In genomic region chr1:24986372-24986979, GRCh38 we compare ENCODE assay signal across 20 cellular contexts. TPM values are rescaled to one million over a fixed set of nuclear protein-coding genes. Genes with fewer than 3 reads are reported as not detected.
A peak's percentile ranks its signal among the peaks of the same experiment; 100 is the strongest.
DNase-seq lines count a peak whose midpoint lies in the region; ATAC-seq and TF ChIP-seq lines count a peak whose summit lies in the region.
"Had no signal": no experiment of that assay in that cellular context is flagged by ENCODE, and none has a peak within 500 bp of the region (broad histone marks: within the 10 kb centered on the region; RNA-seq: fewer than 3 reads in every experiment).

No MANE protein-coding gene starts in this region.

- H3K27me3 ChIP-seq in A673 (replicated peaks; ENCODE audit: insufficient read depth, low read depth, low read length, poor library complexity): no peaks in the 10 kb centered on the region
- H3K27me3 ChIP-seq: pancreas, uterus had no signal

- H3K27me3 Mint-ChIP-seq in stimulated activated naive CD8-positive, alpha-beta T cell treated with anti-CD3 and anti-CD28 coated beads, Interleukin-15, Interleukin-2, amounts not matched to agents 100 ng/mL and 50 ng/mL, for 24 hours: no peaks in the 10 kb centered on the region
- no peaks in the 10 kb centered on the region for H3K27me3 Mint-ChIP-seq in central memory CD8-positive, alpha-beta T cell
- no peaks in the 10 kb centered on the region for H3K27me3 Mint-ChIP-seq in naive thymus-derived CD8-positive, alpha-beta T cell

- peaks cover 4% of the 10 kb centered on the region for H3K9me3 Mint-ChIP-seq in stimulated activated naive CD8-positive, alpha-beta T cell treated with anti-CD3 and anti-CD28 coated beads, Interleukin-15, Interleukin-2, amounts not matched to agents 100 ng/mL and 50 ng/mL, for 24 hours
- H3K9me3 Mint-ChIP-seq in central memory CD8-positive, alpha-beta T cell: no peaks in the 10 kb centered on the region
- no peaks in the 10 kb centered on the region for H3K9me3 Mint-ChIP-seq in naive thymus-derived CD8-positive, alpha-beta T cell
- H3K9me3 Mint-ChIP-seq: activated CD4-positive, alpha-beta memory T cell treated with anti-CD3 and anti-CD28 coated beads, Interleukin-2, amount 10 ng/mL, durations not matched to agents 7 days and 5 days; natural killer cell had no signal

- H3K36me3 Mint-ChIP-seq in stimulated activated naive CD8-positive, alpha-beta T cell treated with anti-CD3 and anti-CD28 coated beads, Interleukin-15, Interleukin-2, amounts not matched to agents 100 ng/mL and 50 ng/mL, for 24 hours (ENCODE audit: low read depth): peaks cover 7% of the 10 kb centered on the region
- peaks cover 14% of the 10 kb centered on the region for H3K36me3 Mint-ChIP-seq in central memory CD8-positive, alpha-beta T cell (ENCODE audit: insufficient read depth)
- no peaks in the 10 kb centered on the region for H3K36me3 Mint-ChIP-seq in naive thymus-derived CD8-positive, alpha-beta T cell
- H3K36me3 Mint-ChIP-seq: natural killer cell, WTC11 had no signal

- no peaks in the 10 kb centered on the region for H3K9me3 ChIP-seq in A673 (ENCODE audit: low read depth, low read length, poor library complexity, severe bottlenecking)
- H3K9me3 ChIP-seq: pancreas, uterus had no signal

- H3K4me3 Mint-ChIP-seq in stimulated activated naive CD8-positive, alpha-beta T cell treated with anti-CD3 and anti-CD28 coated beads, Interleukin-15, Interleukin-2, amounts not matched to agents 100 ng/mL and 50 ng/mL, for 24 hours: no peak overlapping the region
- peak overlapping the region; percentile 53 for H3K4me3 Mint-ChIP-seq in central memory CD8-positive, alpha-beta T cell
- H3K4me3 Mint-ChIP-seq in naive thymus-derived CD8-positive, alpha-beta T cell: peak overlapping the region in 3 of 10 donors; percentile 24 to 81 (median 56)
- H3K4me3 Mint-ChIP-seq: activated CD4-positive, alpha-beta memory T cell treated with anti-CD3 and anti-CD28 coated beads, Interleukin-2, amount 10 ng/mL, durations not matched to agents 7 days and 5 days; activated naive CD4-positive, alpha-beta T cell treated with anti-CD3 and anti-CD28 coated beads for 36 hours; natural killer cell; WTC11 had no signal

- no peaks in the 10 kb centered on the region for H3K36me3 ChIP-seq in A673 (ENCODE audit: insufficient read depth, low read length, poor library complexity, severe bottlenecking)
- H3K36me3 ChIP-seq: esophagus muscularis mucosa, pancreas, uterus had no signal

- peak overlapping the region; percentile 50 for H3K27ac Mint-ChIP-seq in stimulated activated naive CD8-positive, alpha-beta T cell treated with anti-CD3 and anti-CD28 coated beads, Interleukin-15, Interleukin-2, amounts not matched to agents 100 ng/mL and 50 ng/mL, for 24 hours
- peak overlapping the region; percentile 35 for H3K27ac Mint-ChIP-seq in central memory CD8-positive, alpha-beta T cell (ENCODE audit: low read depth)
- peak overlapping the region in 8 of 10 donors; percentile 40 to 89 (median 72) for H3K27ac Mint-ChIP-seq in naive thymus-derived CD8-positive, alpha-beta T cell
- H3K27ac Mint-ChIP-seq: activated CD4-positive, alpha-beta memory T cell treated with anti-CD3 and anti-CD28 coated beads, Interleukin-2, amount 10 ng/mL, durations not matched to agents 7 days and 5 days; WTC11 had no signal

- H3K27ac ChIP-seq in A673 (ENCODE audit: low read depth, low read length, poor library complexity, severe bottlenecking): no peak overlapping the region
- H3K27ac ChIP-seq: esophagus muscularis mucosa, pancreas, RWPE1, uterus had no signal

- POLR2A ChIA-PET in naive thymus-derived CD8-positive, alpha-beta T cell (lab: Charles Lee): interaction anchor here (0.5 to 10.5 kb wide), 9 partner anchors 8 to 1710 kb away, joined by 3 to 135 read pairs (median 6); no protein-coding TSS in a partner anchor
- POLR2A ChIA-PET in A673 (lab: Charles Lee; ENCODE audit: low non-redundant PET): no interaction called here

- no peak for ATAC-seq in stimulated activated naive CD8-positive, alpha-beta T cell treated with anti-CD3 and anti-CD28 coated beads, Interleukin-15, Interleukin-2, amounts not matched to agents 100 U/mL and 50 U/mL, for 24 hours
- no peak for ATAC-seq in central memory CD8-positive, alpha-beta T cell (replicated peaks; ENCODE audit: extremely low read depth, poor library complexity, severe bottlenecking)
- ATAC-seq in naive thymus-derived CD8-positive, alpha-beta T cell: no peak
- ATAC-seq: HCT116, natural killer cell, WTC11 had no signal

- DNase-seq in stimulated activated naive CD8-positive, alpha-beta T cell treated with anti-CD3 and anti-CD28 coated beads, Interleukin-15, Interleukin-2, amounts not matched to agents 100 U/mL and 50 U/mL, for 24 hours: no peak
- DNase-seq in central memory CD8-positive, alpha-beta T cell (ENCODE audit: low spot score in 2 of 2): no peak
- no peak for DNase-seq in naive thymus-derived CD8-positive, alpha-beta T cell
- DNase-seq in A673 (ENCODE audit: low spot score) (no peak), D341Med (ENCODE audit: low spot score) (no peak), islet precursor cell (no peak)
- DNase-seq: activated CD4-positive, alpha-beta memory T cell treated with anti-CD3 and anti-CD28 coated beads, Interleukin-2, amount 10 ng/mL, durations not matched to agents 7 days and 5 days; activated naive CD4-positive, alpha-beta T cell treated with anti-CD3 and anti-CD28 coated beads for 36 hours; effector memory CD4-positive, alpha-beta T cell; kidney glomerular epithelial cell; mesendoderm; natural killer cell; NCI-H187; uterus had no signal

- peaks cover 97% of the 10 kb centered on the region for H3K4me1 Mint-ChIP-seq in stimulated activated naive CD8-positive, alpha-beta T cell treated with anti-CD3 and anti-CD28 coated beads, Interleukin-15, Interleukin-2, amounts not matched to agents 100 ng/mL and 50 ng/mL, for 24 hours (ENCODE audit: low read depth)
- H3K4me1 Mint-ChIP-seq in central memory CD8-positive, alpha-beta T cell: peaks cover 91% of the 10 kb centered on the region
- peaks cover 74 to 100% (median 98%) of the 10 kb centered on the region in 4 donors for H3K4me1 Mint-ChIP-seq in naive thymus-derived CD8-positive, alpha-beta T cell

- no peak for TF ChIP-seq CTCF in A673 (conservative IDR thresholded peaks at IDR 0.05; ENCODE audit: low read depth, low read length)

- no peaks in the 10 kb centered on the region for H3K4me1 ChIP-seq in A673 (ENCODE audit: insufficient read depth, low read length, poor library complexity, severe bottlenecking)
- H3K4me1 ChIP-seq: pancreas, uterus had no signal

- intact Hi-C loops in A673 (cut with micrococcal nuclease; ENCODE audit: unreplicated experiment): no loop called here

- H3K4me3 ChIP-seq in A673 (ENCODE audit: low read depth, low read length, poor library complexity, severe bottlenecking): no peak overlapping the region
- H3K4me3 ChIP-seq: esophagus muscularis mucosa, pancreas, uterus had no signal

- no TSS peak for BruUV-seq in A673 (replicated peaks; lab: Mats Ljungman, UMichigan)

- CTCF ChIA-PET in A673 (lab: Charles Lee): no interaction called here

RNA-seq across cellular contexts. Expression of gene RUNX3, which starts 56.4 kb away (rescaled TPM):
- total RNA-seq in naive thymus-derived CD8-positive, alpha-beta T cell: 10 to 100 TPM; 87.1 to 95.3 TPM
- polyA plus RNA-seq in naive thymus-derived CD8-positive, alpha-beta T cell: 10 to 100 TPM; 22.0 to 64.0 (median 54.0) TPM
- 8.6 and 10.2 TPM in 2 replicates for total RNA-seq in A673 (2021)
